Comparison of ENCODE assay signal across 8 cellular contexts in the genomic region with DNA sequence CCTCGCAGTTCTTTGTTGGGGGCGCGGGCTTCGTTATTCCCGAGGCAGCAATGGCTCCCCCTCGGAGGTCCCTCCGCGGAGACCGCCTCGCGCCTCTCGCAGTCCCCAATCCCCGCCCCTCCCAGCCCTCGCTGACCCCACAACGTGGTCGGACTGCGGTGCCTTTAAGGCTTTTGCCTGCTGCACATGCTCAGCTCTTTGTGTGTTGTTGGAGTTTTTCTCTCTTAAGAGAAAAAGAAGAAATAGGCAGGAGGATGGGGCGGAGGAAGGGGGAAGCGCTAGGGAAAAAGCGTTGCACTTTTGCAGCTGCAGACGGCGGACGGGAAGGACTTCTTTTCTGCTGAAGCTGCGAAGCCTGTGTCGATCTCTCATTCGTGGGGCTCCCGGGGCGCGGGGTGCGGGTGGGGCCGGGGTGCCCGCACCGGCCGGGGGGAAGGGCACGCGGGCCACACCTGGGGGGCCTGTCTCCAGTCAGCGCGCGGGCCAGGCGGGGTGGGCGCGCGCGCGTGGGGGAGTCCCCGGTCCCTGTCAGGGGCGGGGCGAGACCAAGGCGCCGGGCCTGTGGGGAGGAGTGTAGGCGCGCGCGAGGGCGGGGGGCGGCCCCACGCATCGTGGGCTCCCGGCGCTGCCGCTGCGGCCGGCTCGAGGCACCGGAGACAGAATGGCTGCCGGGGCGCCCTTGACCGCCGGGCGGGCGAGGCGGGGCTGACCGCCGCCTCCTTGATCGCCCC. TPM values are rescaled to one million over a fixed set of nuclear protein-coding genes. Genes with fewer than 3 reads are reported as not detected.
A peak's percentile ranks its signal among the peaks of the same experiment; 100 is the strongest.
DNase-seq lines count a peak whose midpoint lies in the region; ATAC-seq and TF ChIP-seq lines count a peak whose summit lies in the region.

No MANE protein-coding gene starts in this region.

- no peak overlapping the region for H2BK20ac ChIP-seq in IMR-90 (ENCODE audit: low read depth, low read length)

- TF ChIP-seq POLR2A in IMR-90 (IDR thresholded peaks at IDR 0.05; ENCODE audit: low read depth, low read length) (no peak), upper lobe of left lung (IDR thresholded peaks at IDR 0.05) (no peak)

- H3K9me3 ChIP-seq in IMR-90 (ENCODE audit: control insufficient read depth, insufficient read depth, low read length) (no peaks in the 10 kb centered on the region), mucosa of descending colon (no peaks in the 10 kb centered on the region), upper lobe of left lung (no peaks in the 10 kb centered on the region)

- H2BK15ac ChIP-seq in IMR-90 (ENCODE audit: low read depth, low read length), result no peak overlapping the region

- peaks cover 61% of the 10 kb centered on the region for H3K27me3 Mint-ChIP-seq in activated CD4-positive, alpha-beta T cell treated with anti-CD3 and anti-CD28 coated beads, Interleukin-2, amount 10 ng/mL, durations not matched to agents 7 days and 5 days

- peak overlapping the region; percentile 70 for H3K4me3 Mint-ChIP-seq in activated CD4-positive, alpha-beta T cell treated with anti-CD3 and anti-CD28 coated beads, Interleukin-2, amount 10 ng/mL, durations not matched to agents 7 days and 5 days

- H2AFZ ChIP-seq in IMR-90 (replicated peaks; ENCODE audit: low read length, poor library complexity), result peak overlapping the region; percentile 93

- CTCF ChIA-PET in IMR-90 (lab: Yijun Ruan, JAX), result interaction anchor here (1.1 kb wide), 1 partner anchor 8 kb away, joined by 6 read pairs; no protein-coding TSS in a partner anchor
- CTCF ChIA-PET in activated CD4-positive, alpha-beta T cell treated with anti-CD3 and anti-CD28 coated beads, Interleukin-2, amount 10 ng/mL, durations not matched to agents 7 days and 5 days (lab: Charles Lee), result no interaction called here

- H2AK5ac ChIP-seq in IMR-90 (ENCODE audit: low read depth, low read length), result no peak overlapping the region

- peak; percentile 27 for DNase-seq in IMR-90
- DNase-seq in activated CD4-positive, alpha-beta T cell treated with anti-CD3 and anti-CD28 coated beads, Interleukin-2, amount 10 ng/mL, durations not matched to agents 7 days and 5 days, result peak; percentile 14
- DNase-seq in epithelial cell of esophagus (ENCODE audit: low read depth), result peak; percentile 12
- peak in 1 of 3 donors; percentile 2 for DNase-seq in mucosa of descending colon
- peak in 1 of 2 donors; percentile 69 for DNase-seq in upper lobe of left lung
- DNase-seq in cortex of kidney (lab: John Stamatoyannopoulos, UW), result no peak

- H4K8ac ChIP-seq in IMR-90 (ENCODE audit: low read depth in 2 of 2, low read length in 2 of 2), result no peak overlapping the region

- intact Hi-C loops in IMR-90 (cut with micrococcal nuclease), result loop anchor here (2.0 to 5.0 kb wide), 2 partner anchors 155 to 216 kb away; a partner anchor contains a TSS
- intact Hi-C loops in mucosa of descending colon (cut with DNase I, micrococcal nuclease), result no loop called here

- H3K4me1 ChIP-seq in IMR-90 (ENCODE audit: control insufficient read depth, insufficient read depth, low read length), result no peaks in the 10 kb centered on the region
- peaks cover 3% of the 10 kb centered on the region for H3K4me1 ChIP-seq in mucosa of descending colon (ENCODE audit: low read depth)
- peaks cover 18 to 24% (median 20%) of the 10 kb centered on the region in 4 donors for H3K4me1 ChIP-seq in upper lobe of left lung

- H4K91ac ChIP-seq in IMR-90 (ENCODE audit: insufficient read depth, low read depth, low read length), result no peak overlapping the region

- H3K27ac ChIP-seq in IMR-90 (ENCODE audit: insufficient read depth, low read length), result no peak overlapping the region
- H3K27ac ChIP-seq in upper lobe of left lung, result peak overlapping the region in 1 of 4 donors; percentile 9

- H3K27me3 ChIP-seq in IMR-90 (ENCODE audit: control insufficient read depth, insufficient read depth, low read length) (peaks cover 39% of the 10 kb centered on the region), upper lobe of left lung (peaks cover 0 to 23% (median 10%) of the 10 kb centered on the region in 4 donors)

- no peak overlapping the region for H2AK9ac ChIP-seq in IMR-90 (replicated peaks; ENCODE audit: low read depth, low read length, poor library complexity)

- no peak overlapping the region for H3K27ac Mint-ChIP-seq in activated CD4-positive, alpha-beta T cell treated with anti-CD3 and anti-CD28 coated beads, Interleukin-2, amount 10 ng/mL, durations not matched to agents 7 days and 5 days

- H3K9me1 ChIP-seq in IMR-90 (ENCODE audit: insufficient read depth, low read length), result no peaks in the 10 kb centered on the region

- 3% methylated on average over 6 of the region's 75 CpGs; no CpG with 5 or more reads in 1 of the 2 experiments for WGBS in IMR-90 (ENCODE audit: extremely low coverage in 2 of 2, insufficient read length in 1 of 2), 2 experiments
- WGBS in upper lobe of left lung, 2 donors, result 3% methylated on average over 28 to 34 of the region's 75 CpGs

- no TSS peak for BruUV-seq in IMR-90 (replicated peaks; lab: Mats Ljungman, UMichigan)

- no peak overlapping the region for H3K9ac ChIP-seq in IMR-90 (ENCODE audit: low read depth, low read length)

- in situ Hi-C loops in IMR-90 (cut with MboI; ENCODE audit: low sequenced_read_pairs), result no loop called here

- H3K18ac ChIP-seq in IMR-90 (ENCODE audit: low read depth, low read length), result no peak overlapping the region

- ATAC-seq in GM21717 (IDR thresholded peaks at IDR 0.05; ENCODE audit: unreplicated experiment) (peak; percentile 80), IMR-90 (ENCODE audit: low read depth) (peak; percentile 77), mucosa of descending colon (peak; percentile 57), upper lobe of left lung (ENCODE audit: low FRiP score in 2 of 2) (peak in 1 of 2 donors; percentile 90)

- dilution Hi-C loops in IMR-90 (cut with HindIII; ENCODE audit: low sequenced_read_pairs, unreplicated experiment), result no loop called here

- no peak overlapping the region for H3K14ac ChIP-seq in IMR-90 (replicated peaks; ENCODE audit: low read depth, low read length)

- H2BK5ac ChIP-seq in IMR-90 (ENCODE audit: low read depth, low read length, poor library complexity, severe bottlenecking), result no peak overlapping the region

- H3K36me3 Mint-ChIP-seq in activated CD4-positive, alpha-beta T cell treated with anti-CD3 and anti-CD28 coated beads, Interleukin-2, amount 10 ng/mL, durations not matched to agents 7 days and 5 days (ENCODE audit: low read depth), result no peaks in the 10 kb centered on the region

- no peak overlapping the region for H4K5ac ChIP-seq in IMR-90 (ENCODE audit: low read depth, low read length)

- TF ChIP-seq CTCF in GM12875 (IDR thresholded peaks at IDR 0.05; ENCODE audit: borderline replicate concordance, insufficient read depth, low read depth, low read length) (no peak), IMR-90 (conservative IDR thresholded peaks at IDR 0.05; ENCODE audit: low read depth, low read length) (no peak), epithelial cell of esophagus (IDR thresholded peaks at IDR 0.05; ENCODE audit: insufficient read depth, low read depth, low read length, missing control alignments) (no peak), mucosa of descending colon (IDR thresholded peaks at IDR 0.05) (no peak), upper lobe of left lung (IDR thresholded peaks at IDR 0.05) (no peak)

- no peaks in the 10 kb centered on the region for H3K9me3 Mint-ChIP-seq in activated CD4-positive, alpha-beta T cell treated with anti-CD3 and anti-CD28 coated beads, Interleukin-2, amount 10 ng/mL, durations not matched to agents 7 days and 5 days

- no peaks in the 10 kb centered on the region for H3K79me1 ChIP-seq in IMR-90 (ENCODE audit: low read depth in 1 of 2, low read length in 2 of 2)

- no peak overlapping the region for H3K56ac ChIP-seq in IMR-90 (ENCODE audit: extremely low read depth, insufficient read depth, low read length)

- no peak for TF ChIP-seq EP300 in upper lobe of left lung (IDR thresholded peaks at IDR 0.05)

- no peak overlapping the region for H3K23ac ChIP-seq in IMR-90 (ENCODE audit: low read depth, low read length)

- peak overlapping the region; percentile 98 for H3K4me2 ChIP-seq in IMR-90 (ENCODE audit: low read depth, low read length)

- peaks cover 10% of the 10 kb centered on the region for H3K4me1 Mint-ChIP-seq in activated CD4-positive, alpha-beta T cell treated with anti-CD3 and anti-CD28 coated beads, Interleukin-2, amount 10 ng/mL, durations not matched to agents 7 days and 5 days

- H2BK120ac ChIP-seq in IMR-90 (ENCODE audit: low read depth, low read length), result no peak overlapping the region

- no peak overlapping the region for H3K4ac ChIP-seq in IMR-90 (ENCODE audit: low read depth, low read length)

- TF ChIP-seq RAD21 in IMR-90 (IDR thresholded peaks at IDR 0.05; ENCODE audit: low read length), result no peak

- H3K36me3 ChIP-seq in IMR-90 (ENCODE audit: control insufficient read depth, insufficient read depth, low read length), result no peaks in the 10 kb centered on the region
- H3K36me3 ChIP-seq in mucosa of descending colon (ENCODE audit: low read depth), result no peaks in the 10 kb centered on the region
- H3K36me3 ChIP-seq in upper lobe of left lung, result no peaks in the 10 kb centered on the region

- POLR2A ChIA-PET in IMR-90 (lab: Charles Lee; ENCODE audit: unreplicated experiment), result no interaction called here
- POLR2A ChIA-PET in activated CD4-positive, alpha-beta T cell treated with anti-CD3 and anti-CD28 coated beads, Interleukin-2, amount 10 ng/mL, durations not matched to agents 7 days and 5 days (lab: Charles Lee), result interaction anchor here (0.6 kb wide), 1 partner anchor 233 kb away, joined by 4 read pairs; no protein-coding TSS in a partner anchor

- peak overlapping the region; percentile 77 for H3K4me3 ChIP-seq in GM12875 (ENCODE audit: low read depth, low read length)
- peak overlapping the region; percentile 64 for H3K4me3 ChIP-seq in IMR-90 (ENCODE audit: insufficient read depth, low read depth, low read length)
- peak overlapping the region; percentile 36 for H3K4me3 ChIP-seq in epithelial cell of esophagus (ENCODE audit: low read length)
- H3K4me3 ChIP-seq in mucosa of descending colon, result no peak overlapping the region
- peak overlapping the region; percentile 18 to 65 (median 58) for H3K4me3 ChIP-seq in upper lobe of left lung

- H4K20me1 ChIP-seq in IMR-90 (ENCODE audit: insufficient read depth, low read length), result no peaks in the 10 kb centered on the region

TF ChIP-seq in IMR-90, 13 proteins besides CTCF, POLR2A, EP300 and RAD21 (continues in another document):
- TF ChIP-seq MXI1 (IDR thresholded peaks at IDR 0.05; ENCODE audit: borderline replicate concordance, low read depth, low read length) (no peak), BHLHE40 (IDR thresholded peaks at IDR 0.05; ENCODE audit: low read depth, low read length) (no peak)

RNA-seq across cellular contexts. Expression of a gene that starts 0.4 kb away (rescaled TPM):
- total RNA-seq in IMR-90 (2012; rRNA removed) (0.18 and 0.56 TPM in 2 replicates), mucosa of descending colon (10 to 100 TPM in 1 of 3 donors, 1 to 10 TPM in 1, under 1 TPM in 1; 0.58 to 61.7 (median 1.8) TPM), upper lobe of left lung (1 to 10 TPM in 1 of 6 donors, under 1 TPM in 5; 0.11 to 1.0 (median 0.39) TPM)
- polyA plus RNA-seq in IMR-90 (2012; rRNA removed), result 0.13 and 0.19 TPM in 2 replicates
- 0.03 and 0.13 TPM in 2 replicates for polyA plus RNA-seq in IMR-90 (2012; cell fraction: cytosol; rRNA removed)
- not detected in 2 replicates for polyA plus RNA-seq in IMR-90 (2012; cell fraction: nucleus; rRNA removed; ENCODE audit: low replicate concordance)
- total RNA-seq in activated CD4-positive, alpha-beta T cell treated with anti-CD3 and anti-CD28 coated beads, Interleukin-2, amount 10 ng/mL, durations not matched to agents 7 days and 5 days, result under 1 TPM; 0.12 to 0.22 TPM
